In genomic region chr2:198545411-198545810, GRCh38 we compare ENCODE assay signal across 15 cellular contexts.
"Had no signal": no experiment of that assay in that cellular context is flagged by ENCODE, and none has a peak within 500 bp of the region (broad histone marks: within the 10 kb centered on the region; RNA-seq: fewer than 3 reads in every experiment).

No MANE protein-coding gene starts in this region.

- H3K9me3 ChIP-seq: breast epithelium, esophagus muscularis mucosa, neutrophil, tibial artery had no signal

- DNase-seq: activated CD4-positive, alpha-beta memory T cell treated with anti-CD3 and anti-CD28 coated beads for 36 hours; activated gamma-delta T cell treated with Interleukin-2 at 50 U/mL for 16 hours; activated naive CD8-positive, alpha-beta T cell treated with anti-CD3 and anti-CD28 coated beads, Interleukin-2, amount 10 ng/mL, durations not matched to agents 7 days and 5 days; activated T-cell treated with anti-CD3 and anti-CD28 coated beads, Interleukin-2, amount 50 U/mL, for 72 hours; aorta; endodermal cell; head of caudate nucleus; posterior cingulate gyrus; right cardiac atrium; tibial artery had no signal

- H3K4me2 ChIP-seq: smooth muscle cell had no signal

- H3K4me1 ChIP-seq: breast epithelium, esophagus muscularis mucosa, tibial artery had no signal

- H3K27me3 ChIP-seq: breast epithelium, esophagus muscularis mucosa, neutrophil, tibial artery had no signal

- H3K36me3 ChIP-seq: breast epithelium, esophagus muscularis mucosa, neutrophil, tibial artery had no signal

- ATAC-seq: activated T-cell treated with anti-CD3 and anti-CD28 coated beads, Interleukin-2, amount 50 U/mL, for 72 hours; right cardiac atrium; stimulated activated effector memory CD8-positive, alpha-beta T cell treated with anti-CD3 and anti-CD28 coated beads, Interleukin-12 subunit alpha, Interleukin-12 subunit beta, amount 100 ng/mL, for 72 hours had no signal

- H3K27ac ChIP-seq: breast epithelium, esophagus muscularis mucosa, neutrophil, tibial artery had no signal

- H3K4me3 ChIP-seq: breast epithelium, esophagus muscularis mucosa, smooth muscle cell, tibial artery had no signal
